25 cellular contexts compared by ENCODE assay signal in the genomic region with DNA sequence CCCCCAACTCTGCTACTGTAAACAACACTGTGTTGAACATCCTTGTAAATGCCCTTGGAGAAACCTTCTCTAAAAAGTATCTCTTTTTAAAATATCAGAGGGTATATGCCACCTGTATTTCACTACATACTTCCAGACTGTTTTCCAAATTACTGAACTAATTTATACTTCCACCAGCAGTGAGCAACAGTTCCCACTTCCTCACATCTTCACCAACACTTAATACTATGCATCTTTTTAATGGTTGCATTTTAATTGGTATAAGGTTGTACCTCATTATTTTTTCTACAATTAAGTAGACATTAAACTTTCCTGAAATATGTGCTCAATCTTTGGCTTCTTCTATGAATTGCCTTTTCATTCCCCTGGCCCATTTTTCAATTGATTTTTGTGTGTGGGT. TPM values are rescaled to one million over a fixed set of nuclear protein-coding genes. Genes with fewer than 3 reads are reported as not detected.
DNase-seq lines count a peak whose midpoint lies in the region; ATAC-seq, FAIRE-seq and TF ChIP-seq lines count a peak whose summit lies in the region.
"Had no signal": no experiment of that assay in that cellular context is flagged by ENCODE, and none has a peak within 500 bp of the region (broad histone marks: within the 10 kb centered on the region; RNA-seq: fewer than 3 reads in every experiment).

No MANE protein-coding gene starts in this region.

- no peaks in the 10 kb centered on the region for H3K4me1 Mint-ChIP-seq in type B pancreatic cell (ENCODE audit: unreplicated experiment)

- FAIRE-seq in K562 (lab: Jason Lieb, UNC), result no peak
- FAIRE-seq: A204.1, D721Med, G401.6, GM12891, GM19239 had no signal

- peaks cover 7% of the 10 kb centered on the region for H3K9me3 Mint-ChIP-seq in type B pancreatic cell

- no peak overlapping the region for H3K4me3 ChIP-seq in HEK293 (ENCODE audit: low read depth, low read length)
- H3K4me3 ChIP-seq in K562, result no peak overlapping the region
- H3K4me3 ChIP-seq in testis, result no peak overlapping the region
- H3K4me3 ChIP-seq: BLaER1 had no signal

- no peak overlapping the region for H2AFZ ChIP-seq in K562 (ENCODE audit: low read depth, low read length)

- BruUV-seq in K562 (replicated peaks; lab: Mats Ljungman, UMichigan), result no TSS peak

- no peak for TF ChIP-seq POLR2A in K562 (conservative IDR thresholded peaks at IDR 0.05)
- no peak for TF ChIP-seq POLR2A in testis (IDR thresholded peaks at IDR 0.05)

- ATAC-seq in K562, result no peak
- ATAC-seq in GM21367 (IDR thresholded peaks at IDR 0.05; ENCODE audit: unreplicated experiment), result no peak

- H3K9me3 ChIP-seq in HEK293 (ENCODE audit: control insufficient read depth, insufficient read depth, low read depth, low read length) (no peaks in the 10 kb centered on the region), K562 (replicated peaks; ENCODE audit: control insufficient read depth, insufficient read depth, low read depth, low read length) (no peaks in the 10 kb centered on the region), testis (no peaks in the 10 kb centered on the region)
- H3K9me3 ChIP-seq: BE2C had no signal

- DNase-seq in K562 (ENCODE audit: extremely low read depth in 1 of 4, low spot score in 3 of 4), result no peak
- no peak for DNase-seq in type B pancreatic cell (ENCODE audit: extremely low spot score, unreplicated experiment)
- no peak for DNase-seq in T1000 (lab: John Stamatoyannopoulos, UW)
- no peak for DNase-seq in testis
- DNase-seq: 8988T; ACHN; BE2C; C1 segment of cervical spinal cord; CD4-positive, alpha-beta memory T cell; CD4-positive, CD25-positive, alpha-beta regulatory T cell; CD8-positive, alpha-beta memory T cell; COR-L47; DMS79 treated with DMSO at 0.1 percent for 48 hours had no signal

- H3K36me3 ChIP-seq in HEK293 (ENCODE audit: control insufficient read depth in 2 of 2, insufficient read depth in 1 of 2, low read length in 2 of 2) (no peaks in the 10 kb centered on the region), K562 (ENCODE audit: control insufficient read depth, insufficient read depth, low read length) (no peaks in the 10 kb centered on the region), testis (ENCODE audit: low read depth, missing control alignments) (no peaks in the 10 kb centered on the region)
- H3K36me3 ChIP-seq: BE2C, BLaER1 had no signal

- CTCF ChIA-PET in HEK293 (lab: Yijun Ruan, JAX), result interaction anchor here (0.9 to 1.8 kb wide), 2 partner anchors 11 to 16 kb away, joined by 3 to 4 read pairs; no protein-coding TSS in a partner anchor
- CTCF ChIA-PET in K562 (lab: Yijun Ruan, JAX; ENCODE audit: low intra/inter-chr PET ratio), result no interaction called here

- H3K9ac ChIP-seq in K562 (ENCODE audit: insufficient read depth in 1 of 2, low read depth in 2 of 2, low read length in 2 of 2), result no peak overlapping the region
- H3K9ac ChIP-seq: BLaER1 had no signal

- H3K4me3 Mint-ChIP-seq in type B pancreatic cell, result no peak overlapping the region
- H3K4me3 Mint-ChIP-seq: CD4-positive, alpha-beta memory T cell; CD4-positive, CD25-positive, alpha-beta regulatory T cell; CD8-positive, alpha-beta memory T cell had no signal

- no peaks in the 10 kb centered on the region for H3K79me2 ChIP-seq in K562 (ENCODE audit: control insufficient read depth, insufficient read depth, low read length)

- no peak overlapping the region for H3K4me2 ChIP-seq in K562 (ENCODE audit: insufficient read depth, low read length)
- H3K4me2 ChIP-seq: BLaER1 had no signal

- H3K27ac Mint-ChIP-seq in type B pancreatic cell, result peak overlapping the region; percentile 61
- H3K27ac Mint-ChIP-seq: CD4-positive, CD25-positive, alpha-beta regulatory T cell; CD8-positive, alpha-beta memory T cell had no signal

- no peak for TF ChIP-seq EP300 in K562 (IDR thresholded peaks at IDR 0.05; ENCODE audit: low read length)

- intact Hi-C loops in K562 (cut with micrococcal nuclease), result no loop called here
- intact Hi-C loops in testis (cut with DNase I; ENCODE audit: low total_unique reads), result no loop called here

- POLR2A ChIA-PET in HEK293 (lab: Yijun Ruan, JAX), result no interaction called here
- POLR2A ChIA-PET in K562 (lab: Yijun Ruan, JAX), result interaction anchor here (0.6 kb wide), 1 partner anchor 562 kb away, joined by 3 read pairs; no protein-coding TSS in a partner anchor

- peaks cover 82% of the 10 kb centered on the region for H3K27me3 Mint-ChIP-seq in type B pancreatic cell

- H3K9me1 ChIP-seq in K562 (ENCODE audit: control insufficient read depth, insufficient read depth, low read length), result no peaks in the 10 kb centered on the region

- H3K27me3 ChIP-seq in K562 (ENCODE audit: control insufficient read depth in 2 of 2, insufficient read depth in 2 of 2, low read length in 2 of 2) (peaks cover 16 to 40% of the 10 kb centered on the region in 2 experiments; a peak in 4 of 5 replicates), testis (no peaks in the 10 kb centered on the region)

- TF ChIP-seq CTCF in HEK293 (tag by site-specific recombination; IDR thresholded peaks at IDR 0.05), result no peak
- TF ChIP-seq CTCF in K562 (IDR thresholded peaks at IDR 0.05 in 2 of 3, conservative IDR thresholded peaks at IDR 0.05 in 1 of 3; ENCODE audit: insufficient read depth in 2 of 3, low read depth in 1 of 3, low read length in 3 of 3), result no peak
- TF ChIP-seq CTCF in type B pancreatic cell (conservative IDR thresholded peaks at IDR 0.05), result no peak
- no peak for TF ChIP-seq CTCF in testis (IDR thresholded peaks at IDR 0.05)

- H3K36me3 Mint-ChIP-seq in type B pancreatic cell, result no peaks in the 10 kb centered on the region
- H3K36me3 Mint-ChIP-seq: CD4-positive, alpha-beta memory T cell; CD4-positive, CD25-positive, alpha-beta regulatory T cell had no signal

- H3K4me1 ChIP-seq in HEK293 (ENCODE audit: control insufficient read depth, insufficient read depth, low read length) (no peaks in the 10 kb centered on the region), K562 (replicated peaks in 1 of 2; ENCODE audit: control insufficient read depth in 2 of 2, insufficient read depth in 2 of 2, low read length in 2 of 2) (peaks cover 0 to 16% of the 10 kb centered on the region in 2 experiments; a peak in 2 of 5 replicates), testis (peaks cover 13% of the 10 kb centered on the region)
- H3K4me1 ChIP-seq: BE2C had no signal

- no peaks in the 10 kb centered on the region for H4K20me1 ChIP-seq in K562 (replicated peaks; ENCODE audit: control insufficient read depth, insufficient read depth, low read length)

- no peak overlapping the region for H3K27ac ChIP-seq in HEK293 (ENCODE audit: extremely low read depth, low read depth, low read length)
- no peak overlapping the region for H3K27ac ChIP-seq in K562 (ENCODE audit: extremely low read depth, low read depth, low read length)
- H3K27ac ChIP-seq in testis, result no peak overlapping the region
- H3K27ac ChIP-seq: BLaER1 had no signal

- no peak for TF ChIP-seq RAD21 in K562 (CRISPR knock-in tag; conservative IDR thresholded peaks at IDR 0.05 in 1 of 2, IDR thresholded peaks at IDR 0.05 in 1 of 2)

- in situ Hi-C loops in K562 (cut with MboI), result no loop called here

RNA-seq across cellular contexts. Expression of gene CLEC4M, which starts 21.8 kb away (rescaled TPM):
- 0.37 and 0.69 TPM in 2 replicates for total RNA-seq in K562 (2011; cell fraction: chromatin; rRNA removed; ENCODE audit: low replicate concordance)
- 0.53 and 0.83 TPM in 2 replicates for total RNA-seq in K562 (2011; cell fraction: nucleolus; rRNA removed)
- total RNA-seq in K562 (2011; cell fraction: nucleoplasm; rRNA removed), result 0.23 TPM in 1 of 2 replicates, not detected in the other
- not detected in 2 replicates for total RNA-seq in K562 (2014; rRNA removed)
- not detected in 2 replicates for total RNA-seq in K562 (2014; rRNA removed; fragmentation: Illumina TruSeq; extraction: Trizol)
- total RNA-seq in K562 (2015; rRNA removed; fragmentation: Illumina TruSeq; extraction: Trizol), result not detected in 2 replicates
- 0.27 TPM in 1 of 2 replicates, not detected in the other for total RNA-seq in K562 (2021)
- 0.18 and 0.62 TPM in 2 replicates for polyA plus RNA-seq in K562 (2011; rRNA removed)
- polyA plus RNA-seq in K562 (2011; cell fraction: cytosol; rRNA removed), result 0.19 and 0.32 TPM in 2 replicates
- polyA plus RNA-seq in K562 (2011; cell fraction: nucleus; rRNA removed), result 2.4 and 4.7 TPM in 2 replicates
- 0.05 and 0.58 TPM in 2 replicates for polyA plus RNA-seq in K562 (2012)
- not detected in 2 replicates for polyA plus RNA-seq in K562 (2014; fragmentation: Illumina TruSeq; extraction: Trizol)
- under 1 TPM in 1 of 2 experiments, not detected in 1; 0.08 TPM for polyA plus RNA-seq in K562 (2014; fragmentation: Nextera tagmentation; extraction: Ambion mirVana)
- polyA plus RNA-seq in K562 (2014; rRNA removed), result not detected in 2 replicates
- polyA minus RNA-seq in K562 (2011; rRNA and poly(A)+ RNA removed), result 0.27 TPM in 1 of 2 replicates, not detected in the other
- not detected in 2 replicates for polyA minus RNA-seq in K562 (2011; cell fraction: cytosol; rRNA and poly(A)+ RNA removed)
- not detected in 2 replicates for polyA minus RNA-seq in K562 (2011; cell fraction: nucleus; rRNA and poly(A)+ RNA removed)
- 0.48 and 0.69 TPM in 2 replicates for total RNA-seq in type B pancreatic cell (ENCODE audit: low replicate concordance)
- total RNA-seq in testis, result 10 to 100 TPM in 1 of 2 donors, 1 to 10 TPM in 1; 9.4 to 14.9 TPM
- 14.5 TPM for polyA plus RNA-seq in testis (ENCODE audit: insufficient read depth, low read depth, low replicate concordance)
- total RNA-seq: A673; Calu3; CD4-positive, alpha-beta memory T cell; CD4-positive, CD25-positive, alpha-beta regulatory T cell; CD8-positive, alpha-beta memory T cell had no signal
- polyA plus RNA-seq: AG04450; CD14-positive monocyte; CD4-positive, alpha-beta memory T cell; CD8-positive, alpha-beta memory T cell had no signal

RNA-seq across cellular contexts. Expression of gene CD209, which starts 37.5 kb away (rescaled TPM):
- total RNA-seq in K562 (2011; cell fraction: chromatin; rRNA removed; ENCODE audit: low replicate concordance), result not detected in 2 replicates
- total RNA-seq in K562 (2011; cell fraction: nucleolus; rRNA removed), result not detected in 2 replicates
- total RNA-seq in K562 (2011; cell fraction: nucleoplasm; rRNA removed), result not detected in 2 replicates
- not detected in 2 replicates for total RNA-seq in K562 (2014; rRNA removed)
- not detected in 2 replicates for total RNA-seq in K562 (2014; rRNA removed; fragmentation: Illumina TruSeq; extraction: Trizol)
- total RNA-seq in K562 (2015; rRNA removed; fragmentation: Illumina TruSeq; extraction: Trizol), result not detected in 2 replicates
- total RNA-seq in K562 (2021), result not detected in 2 replicates
- polyA plus RNA-seq in K562 (2011; rRNA removed), result 0.01 TPM in 2 replicates
- polyA plus RNA-seq in K562 (2011; cell fraction: cytosol; rRNA removed), result 0.01 and 0.04 TPM in 2 replicates
- polyA plus RNA-seq in K562 (2011; cell fraction: nucleus; rRNA removed), result not detected in 2 replicates
- 0.04 TPM in 1 of 2 replicates, not detected in the other for polyA plus RNA-seq in K562 (2012)
- polyA plus RNA-seq in K562 (2014; fragmentation: Illumina TruSeq; extraction: Trizol), result not detected in 2 replicates
- not detected for polyA plus RNA-seq in K562 (2014; fragmentation: Nextera tagmentation; extraction: Ambion mirVana)
- polyA plus RNA-seq in K562 (2014; rRNA removed), result not detected in 2 replicates
- polyA minus RNA-seq in K562 (2011; rRNA and poly(A)+ RNA removed), result not detected in 2 replicates
- not detected in 2 replicates for polyA minus RNA-seq in K562 (2011; cell fraction: cytosol; rRNA and poly(A)+ RNA removed)
- not detected in 2 replicates for polyA minus RNA-seq in K562 (2011; cell fraction: nucleus; rRNA and poly(A)+ RNA removed)
- total RNA-seq in type B pancreatic cell (ENCODE audit: low replicate concordance), result not detected in 2 replicates
- total RNA-seq in testis, result under 1 TPM; 0.55 to 0.74 TPM
- polyA plus RNA-seq in testis (ENCODE audit: insufficient read depth, low read depth, low replicate concordance), result 5.0 TPM
- total RNA-seq: A673; Calu3; CD4-positive, CD25-positive, alpha-beta regulatory T cell had no signal
- polyA plus RNA-seq: AG04450; CD4-positive, alpha-beta memory T cell; CD4-positive, CD25-positive, alpha-beta regulatory T cell; CD8-positive, alpha-beta memory T cell had no signal

RNA-seq across cellular contexts. Expression of gene EVI5L, which starts 45.2 kb away (rescaled TPM):
- 2.9 and 11.6 TPM in 2 replicates for total RNA-seq in K562 (2011; cell fraction: chromatin; rRNA removed; ENCODE audit: low replicate concordance)
- total RNA-seq in K562 (2011; cell fraction: nucleolus; rRNA removed), result 6.2 and 7.6 TPM in 2 replicates
- 3.4 and 4.6 TPM in 2 replicates for total RNA-seq in K562 (2011; cell fraction: nucleoplasm; rRNA removed)
- total RNA-seq in K562 (2014; rRNA removed) (1.0 and 1.1 TPM in 2 replicates), K562 (2014; rRNA removed; fragmentation: Illumina TruSeq; extraction: Trizol) (0.13 and 0.76 TPM in 2 replicates), K562 (2015; rRNA removed; fragmentation: Illumina TruSeq; extraction: Trizol) (0.53 and 0.69 TPM in 2 replicates), K562 (2021) (1.8 and 1.9 TPM in 2 replicates), type B pancreatic cell (ENCODE audit: low replicate concordance) (11.7 and 19.0 TPM in 2 replicates), testis (10 to 100 TPM; 45.8 to 68.9 TPM)
- polyA plus RNA-seq in K562 (2011; rRNA removed) (1.4 and 2.8 TPM in 2 replicates), K562 (2014; fragmentation: Illumina TruSeq; extraction: Trizol) (1.5 TPM in 2 replicates), K562 (2014; fragmentation: Nextera tagmentation; extraction: Ambion mirVana) (not detected), K562 (2014; rRNA removed) (1.00 and 1.2 TPM in 2 replicates), testis (ENCODE audit: insufficient read depth, low read depth, low replicate concordance) (69.3 TPM)
- polyA plus RNA-seq in K562 (2011; cell fraction: cytosol; rRNA removed), result 2.5 and 3.6 TPM in 2 replicates
- 4.8 and 5.7 TPM in 2 replicates for polyA plus RNA-seq in K562 (2011; cell fraction: nucleus; rRNA removed)
- polyA plus RNA-seq in K562 (2012), result 1.2 and 5.4 TPM in 2 replicates
- 2.9 and 3.4 TPM in 2 replicates for polyA minus RNA-seq in K562 (2011; rRNA and poly(A)+ RNA removed)
- polyA minus RNA-seq in K562 (2011; cell fraction: cytosol; rRNA and poly(A)+ RNA removed), result 3.0 and 3.9 TPM in 2 replicates
- polyA minus RNA-seq in K562 (2011; cell fraction: nucleus; rRNA and poly(A)+ RNA removed), result 3.5 and 5.4 TPM in 2 replicates

RNA-seq across cellular contexts. Expression of gene CLEC4G, which starts 52.9 kb away (rescaled TPM):
- total RNA-seq in K562 (2011; cell fraction: chromatin; rRNA removed; ENCODE audit: low replicate concordance), result not detected in 2 replicates
- total RNA-seq in K562 (2011; cell fraction: nucleolus; rRNA removed), result not detected in 2 replicates
- total RNA-seq in K562 (2011; cell fraction: nucleoplasm; rRNA removed), result not detected in 2 replicates
- total RNA-seq in K562 (2014; rRNA removed) (not detected in 2 replicates), K562 (2014; rRNA removed; fragmentation: Illumina TruSeq; extraction: Trizol) (not detected in 2 replicates), K562 (2015; rRNA removed; fragmentation: Illumina TruSeq; extraction: Trizol) (not detected in 2 replicates), K562 (2021) (not detected in 2 replicates), type B pancreatic cell (ENCODE audit: low replicate concordance) (not detected in 2 replicates), testis (1 to 10 TPM in 1 of 2 donors, not detected in 1; 1.2 TPM)
- polyA plus RNA-seq in K562 (2011; rRNA removed) (not detected in 2 replicates), K562 (2014; fragmentation: Illumina TruSeq; extraction: Trizol) (not detected in 2 replicates), K562 (2014; fragmentation: Nextera tagmentation; extraction: Ambion mirVana) (not detected), K562 (2014; rRNA removed) (not detected in 2 replicates), testis (ENCODE audit: insufficient read depth, low read depth, low replicate concordance) (0.71 TPM)
- polyA plus RNA-seq in K562 (2011; cell fraction: cytosol; rRNA removed), result not detected in 2 replicates
- polyA plus RNA-seq in K562 (2011; cell fraction: nucleus; rRNA removed), result not detected in 2 replicates
- polyA plus RNA-seq in K562 (2012), result not detected in 2 replicates
- not detected in 2 replicates for polyA minus RNA-seq in K562 (2011; rRNA and poly(A)+ RNA removed)
- not detected in 2 replicates for polyA minus RNA-seq in K562 (2011; cell fraction: cytosol; rRNA and poly(A)+ RNA removed)
- polyA minus RNA-seq in K562 (2011; cell fraction: nucleus; rRNA and poly(A)+ RNA removed), result not detected in 2 replicates
- total RNA-seq: A673; Calu3; CD4-positive, alpha-beta memory T cell; CD4-positive, CD25-positive, alpha-beta regulatory T cell; CD8-positive, alpha-beta memory T cell had no signal
- polyA plus RNA-seq: AG04450; CD4-positive, alpha-beta memory T cell; CD4-positive, CD25-positive, alpha-beta regulatory T cell; CD8-positive, alpha-beta memory T cell had no signal

Comparison
In these comparisons a context has a peak if more than half of its experiments do, and no peak if none do; other contexts are left out.
1. Of the 44 proteins assayed by ChIP-seq in both K562 and HEK293: peak only in K562: TRIM28; only in HEK293: none; in both: ZNF184; in neither: 42.